Comparison of ENCODE assay signal across 16 cellular contexts in the genomic region with DNA sequence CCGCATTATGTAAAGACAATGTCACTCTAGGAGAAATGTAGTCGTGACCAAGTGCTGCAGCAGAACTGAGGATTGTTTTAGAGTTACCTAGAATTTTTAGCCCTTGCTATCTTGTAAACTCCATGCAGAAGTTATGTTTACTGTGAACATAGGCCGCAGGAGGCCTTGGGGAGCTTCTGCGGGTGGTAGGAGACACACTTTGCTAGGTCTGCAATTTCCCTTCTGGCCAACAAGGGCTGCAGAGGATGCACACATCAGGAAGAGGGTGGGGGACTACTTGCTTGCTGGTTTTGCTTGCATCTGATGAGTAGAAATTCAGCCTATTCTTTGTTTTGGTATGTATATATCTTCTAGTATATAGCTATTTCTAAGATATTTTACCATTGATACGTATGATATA. TPM values are rescaled to one million over a fixed set of nuclear protein-coding genes. Genes with fewer than 3 reads are reported as not detected.
A peak's percentile ranks its signal among the peaks of the same experiment; 100 is the strongest.
DNase-seq lines count a peak whose midpoint lies in the region; ATAC-seq and TF ChIP-seq lines count a peak whose summit lies in the region.
"Had no signal": no experiment of that assay in that cellular context is flagged by ENCODE, and none has a peak within 500 bp of the region (broad histone marks: within the 10 kb centered on the region; RNA-seq: fewer than 3 reads in every experiment).

No MANE protein-coding gene starts in this region.

- H3K9me3 Mint-ChIP-seq in stimulated activated naive B cell treated with anti-CD40 and anti-IgM and Interleukin-4, amounts not matched to agents 10 μg/mL and 1 μg/mL and 100 μg/mL, for 72 hours, result peaks cover 0 to under 1% of the 10 kb centered on the region in 2 donors
- H3K9me3 Mint-ChIP-seq: activated CD4-positive, alpha-beta T cell treated with anti-CD3 and anti-CD28 coated beads, Interleukin-2, amount 10 ng/mL, durations not matched to agents 24 days and 14 days had no signal

- TF ChIP-seq POLR2A in erythroblast (IDR thresholded peaks at IDR 0.05; ENCODE audit: low read length), result no peak
- no peak for TF ChIP-seq POLR2A in adrenal gland (IDR thresholded peaks at IDR 0.05)

- peak overlapping the region; percentile 75 for H3K4me2 ChIP-seq in Karpas-422 (ENCODE audit: low read depth, low read length, poor library complexity, severe bottlenecking)
- H3K4me2 ChIP-seq: SK-N-SH had no signal

- no peaks in the 10 kb centered on the region for H3K9me2 ChIP-seq in Karpas-422 (replicated peaks; ENCODE audit: insufficient read depth, low read length)

- no peaks in the 10 kb centered on the region for H3K27me3 Mint-ChIP-seq in stimulated activated naive B cell treated with anti-CD40 and anti-IgM and Interleukin-4, amounts not matched to agents 10 μg/mL and 1 μg/mL and 100 μg/mL, for 72 hours

- H3K4me1 Mint-ChIP-seq in stimulated activated naive B cell treated with anti-CD40 and anti-IgM and Interleukin-4, amounts not matched to agents 10 μg/mL and 1 μg/mL and 100 μg/mL, for 72 hours, result peaks cover 25 to 54% of the 10 kb centered on the region in 2 donors
- H3K4me1 Mint-ChIP-seq: activated CD4-positive, alpha-beta T cell treated with anti-CD3 and anti-CD28 coated beads, Interleukin-2, amount 10 ng/mL, durations not matched to agents 24 days and 14 days had no signal

- DNase-seq in Karpas-422 (peak; percentile 90), erythroblast (lab: John Stamatoyannopoulos, UW) (no peak), cortex of kidney (lab: John Stamatoyannopoulos, UW) (no peak), adrenal gland (no peak)
- DNase-seq in stimulated activated naive B cell treated with anti-CD40 and anti-IgM and Interleukin-4, amounts not matched to agents 10 μg/mL and 1 μg/mL and 100 μg/mL, for 72 hours, result peak; percentile 76
- DNase-seq: activated CD4-positive, alpha-beta T cell treated with anti-CD3 and anti-CD28 coated beads, Interleukin-2, amount 10 ng/mL, durations not matched to agents 24 days and 14 days; HCEC 1CT; NCI-H1105; NCI-H774; posterior cingulate gyrus; SK-N-SH; stimulated activated CD4-positive, alpha-beta T cell treated with anti-CD3 and anti-CD28 coated beads, Interleukin-2, amount 100 ng/mL, for 24 hours; stomach had no signal

- H3K4me3 Mint-ChIP-seq in stimulated activated naive B cell treated with anti-CD40 and anti-IgM and Interleukin-4, amounts not matched to agents 10 μg/mL and 1 μg/mL and 100 μg/mL, for 72 hours, result peak overlapping the region; percentile 74 to 76
- H3K4me3 Mint-ChIP-seq: activated CD4-positive, alpha-beta T cell treated with anti-CD3 and anti-CD28 coated beads, Interleukin-2, amount 10 ng/mL, durations not matched to agents 24 days and 14 days had no signal

- peak overlapping the region; percentile 50 for H3K4me3 ChIP-seq in Karpas-422 (ENCODE audit: low read length)
- H3K4me3 ChIP-seq in adrenal gland, result no peak overlapping the region
- H3K4me3 ChIP-seq: stomach had no signal

- H3K79me2 ChIP-seq in Karpas-422 (ENCODE audit: low read length), result peaks cover 73% of the 10 kb centered on the region

- peaks cover 10 to 28% of the 10 kb centered on the region in 2 donors for H3K36me3 Mint-ChIP-seq in stimulated activated naive B cell treated with anti-CD40 and anti-IgM and Interleukin-4, amounts not matched to agents 10 μg/mL and 1 μg/mL and 100 μg/mL, for 72 hours

- no peak for TF ChIP-seq CTCF in adrenal gland (IDR thresholded peaks at IDR 0.05)

- H4K20me1 ChIP-seq in Karpas-422 (ENCODE audit: insufficient read depth, low read depth, low read length), result no peaks in the 10 kb centered on the region

- H3K9ac ChIP-seq in Karpas-422 (ENCODE audit: low read length), result peak overlapping the region; percentile 58
- H3K9ac ChIP-seq: SK-N-SH had no signal

- H3K36me3 ChIP-seq in Karpas-422 (ENCODE audit: insufficient read depth, low read length) (no peaks in the 10 kb centered on the region), adrenal gland (replicated peaks in 1 of 2) (no peaks in the 10 kb centered on the region)
- H3K36me3 ChIP-seq: stomach had no signal

- H3K4me1 ChIP-seq in Karpas-422 (ENCODE audit: low read length) (peaks cover 60% of the 10 kb centered on the region), adrenal gland (replicated peaks in 1 of 2) (no peaks in the 10 kb centered on the region)
- H3K4me1 ChIP-seq: stomach had no signal

- ATAC-seq in GM18873 (IDR thresholded peaks at IDR 0.05; ENCODE audit: low FRiP score, unreplicated experiment) (peak; percentile 76), HG02678 (IDR thresholded peaks at IDR 0.05; ENCODE audit: unreplicated experiment) (peak; percentile 84)
- peak; percentile 99 for ATAC-seq in stimulated activated naive B cell treated with anti-CD40 and anti-IgM and Interleukin-4, amounts not matched to agents 10 μg/mL and 1 μg/mL and 100 μg/mL, for 72 hours (replicated peaks)

- no peaks in the 10 kb centered on the region for H3K27me3 ChIP-seq in Karpas-422 (ENCODE audit: low read length)
- no peaks in the 10 kb centered on the region for H3K27me3 ChIP-seq in adrenal gland
- H3K27me3 ChIP-seq: stomach had no signal

- H2AFZ ChIP-seq in Karpas-422 (ENCODE audit: low read length), result peak overlapping the region; percentile 62; the same call in 1 of the 2 replicates

- peak overlapping the region; percentile 84 for H3K27ac Mint-ChIP-seq in stimulated activated naive B cell treated with anti-CD40 and anti-IgM and Interleukin-4, amounts not matched to agents 10 μg/mL and 1 μg/mL and 100 μg/mL, for 72 hours
- H3K27ac Mint-ChIP-seq: activated CD4-positive, alpha-beta T cell treated with anti-CD3 and anti-CD28 coated beads, Interleukin-2, amount 10 ng/mL, durations not matched to agents 24 days and 14 days had no signal

- intact Hi-C loops in adrenal gland (cut with DNase I), result no loop called here

- H3K27ac ChIP-seq in Karpas-422 (ENCODE audit: low read length) (peak overlapping the region; percentile 91), adrenal gland (no peak overlapping the region)
- H3K27ac ChIP-seq: stomach had no signal

- WGBS in adrenal gland, 4 donors, result 80 to 86% (median 83%) methylated on average over 5 of the region's 5 CpGs

- no peaks in the 10 kb centered on the region for H3K9me3 ChIP-seq in Karpas-422 (ENCODE audit: low read length)
- H3K9me3 ChIP-seq in adrenal gland (replicated peaks in 1 of 3), result peaks cover 0 to 8% (median 0%) of the 10 kb centered on the region in 3 donors
- H3K9me3 ChIP-seq: SK-N-SH, stomach had no signal

RNA-seq across cellular contexts. Expression of a gene that starts 23.1 kb away (rescaled TPM):
- total RNA-seq in Karpas-422 (2014; rRNA removed; shearing (Covaris generic); ENCODE audit: low replicate concordance), result 37.5 and 52.6 TPM in 2 replicates
- 10 to 100 TPM in 1 of 8 donors, 1 to 10 TPM in 7; 1.5 to 10.3 (median 5.9) TPM for total RNA-seq in adrenal gland
- 1 to 10 TPM; 2.7 to 6.0 (median 4.0) TPM for polyA plus RNA-seq in adrenal gland
- total RNA-seq: activated CD4-positive, alpha-beta T cell treated with anti-CD3 and anti-CD28 coated beads, Interleukin-2, amount 10 ng/mL, durations not matched to agents 24 days and 14 days; HT1080 had no signal
- polyA plus RNA-seq: SK-N-SH had no signal

Comparison
In these comparisons a context has a peak if more than half of its experiments do, and no peak if none do; other contexts are left out.
1. DNase-seq: peak in Karpas-422 (single experiment) and stimulated activated naive B cell treated with anti-CD40 and anti-IgM and Interleukin-4, amounts not matched to agents 10 μg/mL and 1 μg/mL and 100 μg/mL, for 72 hours (single experiment); none in erythroblast (0 of 2), cortex of kidney (single experiment) and adrenal gland (0 of 7).
2. Peak in every context shown above with its lines, with median percentiles within 50 percentile points of each other: ATAC-seq.